In genomic region chr3:47250309-47251060, GRCh38 we compare ENCODE assay signal across 9 cellular contexts. TPM values are rescaled to one million over a fixed set of nuclear protein-coding genes. Genes with fewer than 3 reads are reported as not detected.
DNase-seq lines count a peak whose midpoint lies in the region; TF ChIP-seq lines count a peak whose summit lies in the region.
"Had no signal": no experiment of that assay in that cellular context is flagged by ENCODE, and none has a peak within 500 bp of the region (broad histone marks: within the 10 kb centered on the region; RNA-seq: fewer than 3 reads in every experiment).

No MANE protein-coding gene starts in this region.

- no peak overlapping the region for H3K4me3 Mint-ChIP-seq in activated T-cell treated with anti-CD3 and anti-CD28 coated beads, Interleukin-2, amount 50 U/mL, for 24 hours

- H3K36me3 ChIP-seq in smooth muscle cell (ENCODE audit: low read depth): no peaks in the 10 kb centered on the region
- no peaks in the 10 kb centered on the region for H3K36me3 ChIP-seq in Peyer's patch

- H3K36me3 Mint-ChIP-seq in activated T-cell treated with anti-CD3 and anti-CD28 coated beads, Interleukin-2, amount 50 U/mL, for 24 hours (ENCODE audit: low read depth): no peaks in the 10 kb centered on the region

- no peak overlapping the region for H3K27ac Mint-ChIP-seq in activated T-cell treated with anti-CD3 and anti-CD28 coated beads, Interleukin-2, amount 50 U/mL, for 24 hours

- H3K4me1 Mint-ChIP-seq in activated T-cell treated with anti-CD3 and anti-CD28 coated beads, Interleukin-2, amount 50 U/mL, for 24 hours (ENCODE audit: low read depth): no peaks in the 10 kb centered on the region

- H3K27me3 ChIP-seq in smooth muscle cell (ENCODE audit: low read depth) (no peaks in the 10 kb centered on the region), Peyer's patch (no peaks in the 10 kb centered on the region)

- H3K9me3 Mint-ChIP-seq in activated T-cell treated with anti-CD3 and anti-CD28 coated beads, Interleukin-2, amount 50 U/mL, for 24 hours: no peaks in the 10 kb centered on the region

- no peak for TF ChIP-seq POLR2A in Peyer's patch (IDR thresholded peaks at IDR 0.05)

- peak; percentile 20 for DNase-seq in NOMO-1 treated with DMSO at 0.1 percent for 48 hours (lab: John Stamatoyannopoulos, UW; ENCODE audit: unreplicated experiment)
- no peak for DNase-seq in NOMO-1 treated with dmso at 0.1 percent for 144 hours (lab: John Stamatoyannopoulos, UW; ENCODE audit: unreplicated experiment)
- DNase-seq in SK-MEL-5 (ENCODE audit: low read depth, low spot score): peak; percentile 40
- DNase-seq in glomerular visceral epithelial cell (ENCODE audit: extremely low spot score): peak; percentile 32
- no peak for DNase-seq in smooth muscle cell (lab: John Stamatoyannopoulos, UW; ENCODE audit: unreplicated experiment)
- DNase-seq in activated T-cell treated with anti-CD3 and anti-CD28 coated beads, Interleukin-2, amount 50 U/mL, for 24 hours: no peak
- no peak for DNase-seq in NCI-H226
- DNase-seq in Peyer's patch: no peak

- H3F3A ChIP-seq in smooth muscle cell (ENCODE audit: low read depth): no peaks in the 10 kb centered on the region

- no peak overlapping the region for H2AFZ ChIP-seq in smooth muscle cell (ENCODE audit: low read depth)

- in situ Hi-C loops in SK-MEL-5 (cut with HindIII; ENCODE audit: low pct_unique_long_range_greater_than_20kb, low sequenced_read_pairs): no loop called here

- no peak overlapping the region for H3K4me3 ChIP-seq in smooth muscle cell
- no peak overlapping the region for H3K4me3 ChIP-seq in Peyer's patch
- H3K4me3 ChIP-seq: skin epidermis had no signal

- no peaks in the 10 kb centered on the region for H3K4me1 ChIP-seq in smooth muscle cell (ENCODE audit: low read depth)
- no peaks in the 10 kb centered on the region for H3K4me1 ChIP-seq in Peyer's patch

- no peaks in the 10 kb centered on the region for H4K20me1 ChIP-seq in smooth muscle cell (ENCODE audit: low read depth)

- no peak overlapping the region for H3K27ac ChIP-seq in smooth muscle cell (ENCODE audit: low read depth)
- H3K27ac ChIP-seq in Peyer's patch: no peak overlapping the region
- H3K27ac ChIP-seq: skin epidermis had no signal

- WGBS in smooth muscle cell (ENCODE audit: low lambda C conversion rate): 72% methylated on average over 7 of the region's 7 CpGs

- no peaks in the 10 kb centered on the region for H3K27me3 Mint-ChIP-seq in activated T-cell treated with anti-CD3 and anti-CD28 coated beads, Interleukin-2, amount 50 U/mL, for 24 hours

- no peak overlapping the region for H3K9ac ChIP-seq in smooth muscle cell (ENCODE audit: low read depth)

- no peak overlapping the region for H3K4me2 ChIP-seq in smooth muscle cell

- peak; percentile 24 for TF ChIP-seq CTCF in smooth muscle cell (IDR thresholded peaks at IDR 0.05; ENCODE audit: borderline replicate concordance, insufficient read depth, poor library complexity, severe bottlenecking)
- peak in 2 of 6 experiments; percentile 14 to 26 for TF ChIP-seq CTCF in Peyer's patch (IDR thresholded peaks at IDR 0.05)

- H3K79me2 ChIP-seq in smooth muscle cell (ENCODE audit: low read depth): no peaks in the 10 kb centered on the region

- H3K9me3 ChIP-seq in smooth muscle cell (replicated peaks; ENCODE audit: low read depth) (no peaks in the 10 kb centered on the region), Peyer's patch (no peaks in the 10 kb centered on the region)

RNA-seq across cellular contexts. Expression of gene KIF9, which starts 32.1 kb away (rescaled TPM):
- 8.0 and 14.3 TPM in 2 replicates for total RNA-seq in SK-MEL-5 (2014; rRNA removed; shearing (Covaris generic))
- polyA plus RNA-seq in SK-MEL-5 (2015; cell fraction: cytosol; rRNA removed): 8.9 and 12.5 TPM in 2 replicates
- 5.0 and 8.4 TPM in 2 replicates for polyA plus RNA-seq in SK-MEL-5 (2015; cell fraction: nucleus; rRNA removed)
- total RNA-seq in smooth muscle cell (2.2 and 5.0 TPM in 2 replicates), Peyer's patch (10 to 100 TPM in 2 of 4 donors, 1 to 10 TPM in 2; 6.9 to 44.6 (median 10.8) TPM)
- 6.5 and 10.9 TPM in 2 replicates for polyA plus RNA-seq in smooth muscle cell

RNA-seq across cellular contexts. Expression of gene KLHL18, which starts 32.3 kb away (rescaled TPM):
- total RNA-seq in SK-MEL-5 (2014; rRNA removed; shearing (Covaris generic)): 14.9 TPM in 2 replicates
- polyA plus RNA-seq in SK-MEL-5 (2015; cell fraction: cytosol; rRNA removed): 18.3 and 32.4 TPM in 2 replicates
- polyA plus RNA-seq in SK-MEL-5 (2015; cell fraction: nucleus; rRNA removed): 10.7 and 26.6 TPM in 2 replicates
- total RNA-seq in smooth muscle cell (17.8 and 18.4 TPM in 2 replicates), Peyer's patch (10 to 100 TPM; 12.1 to 19.5 (median 16.6) TPM)
- polyA plus RNA-seq in smooth muscle cell: 17.6 and 25.8 TPM in 2 replicates

Comparison
In these comparisons a context has a peak if more than half of its experiments do, and no peak if none do; other contexts are left out.
1. DNase-seq: peak in NOMO-1 treated with DMSO at 0.1 percent for 48 hours (single experiment), SK-MEL-5 (single experiment) and glomerular visceral epithelial cell (single experiment); none in NOMO-1 treated with dmso at 0.1 percent for 144 hours (single experiment), smooth muscle cell (single experiment), activated T-cell treated with anti-CD3 and anti-CD28 coated beads, Interleukin-2, amount 50 U/mL, for 24 hours (single experiment), NCI-H226 (single experiment) and Peyer's patch (0 of 3).